ENCODE assay signal across 1 cellular context in the genomic region with DNA sequence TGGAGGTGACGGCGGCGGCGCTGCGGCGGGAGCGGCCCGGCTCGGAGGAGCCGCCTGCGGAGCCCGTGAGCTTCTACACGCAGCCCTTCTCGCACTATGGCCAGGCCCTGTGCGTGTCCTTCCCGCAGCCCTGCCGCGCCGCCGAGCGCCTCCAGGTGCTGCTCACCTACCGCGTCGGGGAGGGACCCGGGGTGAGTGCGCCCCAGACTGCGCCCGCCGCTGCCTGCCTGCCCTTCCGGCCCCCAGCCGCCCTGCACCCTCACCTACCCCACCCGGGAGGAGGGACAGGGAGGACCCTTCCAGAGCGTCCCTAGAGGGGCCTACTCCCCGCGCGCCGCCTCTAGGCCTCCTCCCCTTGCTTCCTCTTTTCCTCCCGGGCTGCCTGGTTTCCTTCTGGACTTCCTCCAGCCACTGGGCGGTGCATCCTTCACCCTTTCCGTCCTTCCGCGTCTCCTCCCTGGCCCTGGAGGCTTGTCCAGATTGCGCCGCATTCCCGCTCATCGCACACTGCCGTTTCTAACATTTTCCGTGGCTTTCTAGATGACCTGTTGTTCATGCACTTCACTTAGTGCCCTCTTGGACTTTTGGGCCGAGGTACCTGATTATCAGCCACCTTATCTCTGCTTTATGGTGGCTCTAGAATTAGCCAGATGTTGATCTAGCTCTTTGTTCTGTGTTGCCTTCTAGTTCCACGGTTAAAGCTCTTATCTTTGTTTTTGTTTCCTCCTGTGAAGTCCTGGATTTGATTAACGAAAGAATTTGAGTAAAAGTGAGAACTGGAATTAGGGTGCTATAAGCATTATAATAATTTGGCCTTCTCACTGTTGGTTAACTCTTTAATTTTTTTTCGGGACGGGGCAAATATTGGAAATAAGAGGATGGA.
TF ChIP-seq lines count a peak whose summit lies in the region.

No MANE protein-coding gene starts in this region.

TF ChIP-seq in HepG2, 621 proteins besides CTCF, POLR2A, EP300 and RAD21 (continued from another document and continues in another):
- TF ChIP-seq, protein P1, sequence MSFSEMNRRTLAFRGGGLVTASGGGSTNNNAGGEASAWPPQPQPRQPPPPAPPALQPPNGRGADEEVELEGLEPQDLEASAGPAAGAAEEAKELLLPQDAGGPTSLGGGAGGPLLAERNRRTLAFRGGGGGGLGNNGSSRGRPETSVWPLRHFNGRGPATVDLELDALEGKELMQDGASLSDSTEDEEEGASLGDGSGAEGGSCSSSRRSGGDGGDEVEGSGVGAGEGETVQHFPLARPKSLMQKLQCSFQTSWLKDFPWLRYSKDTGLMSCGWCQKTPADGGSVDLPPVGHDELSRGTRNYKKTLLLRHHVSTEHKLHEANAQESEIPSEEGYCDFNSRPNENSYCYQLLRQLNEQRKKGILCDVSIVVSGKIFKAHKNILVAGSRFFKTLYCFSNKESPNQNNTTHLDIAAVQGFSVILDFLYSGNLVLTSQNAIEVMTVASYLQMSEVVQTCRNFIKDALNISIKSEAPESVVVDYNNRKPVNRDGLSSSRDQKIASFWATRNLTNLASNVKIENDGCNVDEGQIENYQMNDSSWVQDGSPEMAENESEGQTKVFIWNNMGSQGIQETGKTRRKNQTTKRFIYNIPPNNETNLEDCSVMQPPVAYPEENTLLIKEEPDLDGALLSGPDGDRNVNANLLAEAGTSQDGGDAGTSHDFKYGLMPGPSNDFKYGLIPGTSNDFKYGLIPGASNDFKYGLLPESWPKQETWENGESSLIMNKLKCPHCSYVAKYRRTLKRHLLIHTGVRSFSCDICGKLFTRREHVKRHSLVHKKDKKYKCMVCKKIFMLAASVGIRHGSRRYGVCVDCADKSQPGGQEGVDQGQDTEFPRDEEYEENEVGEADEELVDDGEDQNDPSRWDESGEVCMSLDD (CRISPR knock-in tag; IDR thresholded peaks at IDR 0.05; ENCODE audit: borderline replicate concordance) = no peak
- TF ChIP-seq MAZ (IDR thresholded peaks at IDR 0.05; ENCODE audit: borderline replicate concordance, low read depth, low read length) (no peak), MAZ (CRISPR knock-in tag; IDR thresholded peaks at IDR 0.05; ENCODE audit: low read depth) (peak; percentile 83), ZNF264 (CRISPR knock-in tag; IDR thresholded peaks at IDR 0.05) (no peak), MATR3 (CRISPR knock-in tag; IDR thresholded peaks at IDR 0.05) (no peak), CBFB (CRISPR knock-in tag; IDR thresholded peaks at IDR 0.05) (no peak), ZNF652 (CRISPR knock-in tag; IDR thresholded peaks at IDR 0.05; ENCODE audit: borderline replicate concordance, low read depth) (no peak), ZNF775 (CRISPR knock-in tag; IDR thresholded peaks at IDR 0.05; ENCODE audit: borderline replicate concordance) (no peak), TCF7 (IDR thresholded peaks at IDR 0.05; ENCODE audit: low read depth) (no peak), ZNF496 (CRISPR knock-in tag; IDR thresholded peaks at IDR 0.05; ENCODE audit: insufficient replicate concordance) (no peak), FOXA1 (IDR thresholded peaks at IDR 0.05) (no peak), FOXA1 (CRISPR knock-in tag; IDR thresholded peaks at IDR 0.05) (no peak), ZNF670 (CRISPR knock-in tag; IDR thresholded peaks at IDR 0.05; ENCODE audit: borderline replicate concordance) (no peak), ISX (CRISPR knock-in tag; conservative IDR thresholded peaks at IDR 0.05) (no peak), MTF2 (CRISPR knock-in tag; IDR thresholded peaks at IDR 0.05; ENCODE audit: borderline replicate concordance) (no peak), IRX3 (CRISPR knock-in tag; IDR thresholded peaks at IDR 0.05; ENCODE audit: borderline replicate concordance, low read depth) (no peak), ZSCAN31 (CRISPR knock-in tag; IDR thresholded peaks at IDR 0.05; ENCODE audit: low read depth) (peak; percentile 93), HNRNPH1 (optimal IDR thresholded peaks at IDR 0.05; ENCODE audit: low read depth, low read length) (no peak), ZNF776 (CRISPR knock-in tag; IDR thresholded peaks at IDR 0.05) (peak; percentile 44; the same call in 1 of the 2 replicates), RXRA (CRISPR knock-in tag; IDR thresholded peaks at IDR 0.05) (0 out of 2 replicates have a peak, but pooled peaks have one; percentile 32), PHF5A (CRISPR knock-in tag; IDR thresholded peaks at IDR 0.05; ENCODE audit: low read depth, unreplicated experiment) (no peak), ZC3H4 (CRISPR knock-in tag; IDR thresholded peaks at IDR 0.05; ENCODE audit: borderline replicate concordance) (no peak), PCBP1 (IDR thresholded peaks at IDR 0.05; ENCODE audit: borderline replicate concordance, low read depth, low read length) (no peak), AGO2 (optimal IDR thresholded peaks at IDR 0.05; ENCODE audit: low read depth, low read length) (peak; percentile 72), RFX5 (IDR thresholded peaks at IDR 0.05; ENCODE audit: low read depth, low read length) (no peak), ZNF143 (CRISPR knock-in tag; IDR thresholded peaks at IDR 0.05) (no peak), ARHGAP35 (CRISPR knock-in tag; IDR thresholded peaks at IDR 0.05; ENCODE audit: borderline replicate concordance) (peak; percentile 84), ZNF850 (CRISPR knock-in tag; conservative IDR thresholded peaks at IDR 0.05) (no peak), ZNF367 (CRISPR knock-in tag; IDR thresholded peaks at IDR 0.05; ENCODE audit: borderline replicate concordance) (no peak), ZNF331 (CRISPR knock-in tag; IDR thresholded peaks at IDR 0.05) (no peak), MED1 (CRISPR knock-in tag; IDR thresholded peaks at IDR 0.05) (peak; percentile 24), FOXO1 (CRISPR knock-in tag; IDR thresholded peaks at IDR 0.05) (no peak), PLRG1 (conservative IDR thresholded peaks at IDR 0.05) (no peak), MAFF (IDR thresholded peaks at IDR 0.05; ENCODE audit: low read depth, low read length) (no peak), ZNF136 (CRISPR knock-in tag; IDR thresholded peaks at IDR 0.05; ENCODE audit: low read depth) (no peak), ESRRA (CRISPR knock-in tag; IDR thresholded peaks at IDR 0.05; ENCODE audit: low read depth) (no peak), PPARG (CRISPR knock-in tag; conservative IDR thresholded peaks at IDR 0.05) (no peak), SRF (IDR thresholded peaks at IDR 0.05; ENCODE audit: low read depth, low read length) (no peak), ZFP62 (CRISPR knock-in tag; IDR thresholded peaks at IDR 0.05) (no peak), CBX2 (IDR thresholded peaks at IDR 0.05; ENCODE audit: low read depth, low read length) (no peak), CBX2 (CRISPR knock-in tag; IDR thresholded peaks at IDR 0.05; ENCODE audit: low read depth) (no peak), KLF16 (CRISPR knock-in tag; IDR thresholded peaks at IDR 0.05) (peak in 1 of 2 experiments; percentile 25; a peak in 1 of 4 replicates), MIER3 (CRISPR knock-in tag; IDR thresholded peaks at IDR 0.05; ENCODE audit: borderline replicate concordance) (no peak; the same call in 1 of the 2 replicates)
- TF ChIP-seq, protein P2, sequence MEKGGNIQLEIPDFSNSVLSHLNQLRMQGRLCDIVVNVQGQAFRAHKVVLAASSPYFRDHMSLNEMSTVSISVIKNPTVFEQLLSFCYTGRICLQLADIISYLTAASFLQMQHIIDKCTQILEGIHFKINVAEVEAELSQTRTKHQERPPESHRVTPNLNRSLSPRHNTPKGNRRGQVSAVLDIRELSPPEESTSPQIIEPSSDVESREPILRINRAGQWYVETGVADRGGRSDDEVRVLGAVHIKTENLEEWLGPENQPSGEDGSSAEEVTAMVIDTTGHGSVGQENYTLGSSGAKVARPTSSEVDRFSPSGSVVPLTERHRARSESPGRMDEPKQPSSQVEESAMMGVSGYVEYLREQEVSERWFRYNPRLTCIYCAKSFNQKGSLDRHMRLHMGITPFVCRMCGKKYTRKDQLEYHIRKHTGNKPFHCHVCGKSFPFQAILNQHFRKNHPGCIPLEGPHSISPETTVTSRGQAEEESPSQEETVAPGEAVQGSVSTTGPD (CRISPR knock-in tag; IDR thresholded peaks at IDR 0.05) = no peak
- TF ChIP-seq, protein P3, sequence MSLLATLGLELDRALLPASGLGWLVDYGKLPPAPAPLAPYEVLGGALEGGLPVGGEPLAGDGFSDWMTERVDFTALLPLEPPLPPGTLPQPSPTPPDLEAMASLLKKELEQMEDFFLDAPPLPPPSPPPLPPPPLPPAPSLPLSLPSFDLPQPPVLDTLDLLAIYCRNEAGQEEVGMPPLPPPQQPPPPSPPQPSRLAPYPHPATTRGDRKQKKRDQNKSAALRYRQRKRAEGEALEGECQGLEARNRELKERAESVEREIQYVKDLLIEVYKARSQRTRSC (CRISPR knock-in tag; IDR thresholded peaks at IDR 0.05; ENCODE audit: low read depth) = no peak
- TF ChIP-seq, protein P4, sequence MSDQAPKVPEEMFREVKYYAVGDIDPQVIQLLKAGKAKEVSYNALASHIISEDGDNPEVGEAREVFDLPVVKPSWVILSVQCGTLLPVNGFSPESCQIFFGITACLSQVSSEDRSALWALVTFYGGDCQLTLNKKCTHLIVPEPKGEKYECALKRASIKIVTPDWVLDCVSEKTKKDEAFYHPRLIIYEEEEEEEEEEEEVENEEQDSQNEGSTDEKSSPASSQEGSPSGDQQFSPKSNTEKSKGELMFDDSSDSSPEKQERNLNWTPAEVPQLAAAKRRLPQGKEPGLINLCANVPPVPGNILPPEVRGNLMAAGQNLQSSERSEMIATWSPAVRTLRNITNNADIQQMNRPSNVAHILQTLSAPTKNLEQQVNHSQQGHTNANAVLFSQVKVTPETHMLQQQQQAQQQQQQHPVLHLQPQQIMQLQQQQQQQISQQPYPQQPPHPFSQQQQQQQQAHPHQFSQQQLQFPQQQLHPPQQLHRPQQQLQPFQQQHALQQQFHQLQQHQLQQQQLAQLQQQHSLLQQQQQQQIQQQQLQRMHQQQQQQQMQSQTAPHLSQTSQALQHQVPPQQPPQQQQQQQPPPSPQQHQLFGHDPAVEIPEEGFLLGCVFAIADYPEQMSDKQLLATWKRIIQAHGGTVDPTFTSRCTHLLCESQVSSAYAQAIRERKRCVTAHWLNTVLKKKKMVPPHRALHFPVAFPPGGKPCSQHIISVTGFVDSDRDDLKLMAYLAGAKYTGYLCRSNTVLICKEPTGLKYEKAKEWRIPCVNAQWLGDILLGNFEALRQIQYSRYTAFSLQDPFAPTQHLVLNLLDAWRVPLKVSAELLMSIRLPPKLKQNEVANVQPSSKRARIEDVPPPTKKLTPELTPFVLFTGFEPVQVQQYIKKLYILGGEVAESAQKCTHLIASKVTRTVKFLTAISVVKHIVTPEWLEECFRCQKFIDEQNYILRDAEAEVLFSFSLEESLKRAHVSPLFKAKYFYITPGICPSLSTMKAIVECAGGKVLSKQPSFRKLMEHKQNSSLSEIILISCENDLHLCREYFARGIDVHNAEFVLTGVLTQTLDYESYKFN (CRISPR knock-in tag; conservative IDR thresholded peaks at IDR 0.05) = no peak
- TF ChIP-seq, protein P5, sequence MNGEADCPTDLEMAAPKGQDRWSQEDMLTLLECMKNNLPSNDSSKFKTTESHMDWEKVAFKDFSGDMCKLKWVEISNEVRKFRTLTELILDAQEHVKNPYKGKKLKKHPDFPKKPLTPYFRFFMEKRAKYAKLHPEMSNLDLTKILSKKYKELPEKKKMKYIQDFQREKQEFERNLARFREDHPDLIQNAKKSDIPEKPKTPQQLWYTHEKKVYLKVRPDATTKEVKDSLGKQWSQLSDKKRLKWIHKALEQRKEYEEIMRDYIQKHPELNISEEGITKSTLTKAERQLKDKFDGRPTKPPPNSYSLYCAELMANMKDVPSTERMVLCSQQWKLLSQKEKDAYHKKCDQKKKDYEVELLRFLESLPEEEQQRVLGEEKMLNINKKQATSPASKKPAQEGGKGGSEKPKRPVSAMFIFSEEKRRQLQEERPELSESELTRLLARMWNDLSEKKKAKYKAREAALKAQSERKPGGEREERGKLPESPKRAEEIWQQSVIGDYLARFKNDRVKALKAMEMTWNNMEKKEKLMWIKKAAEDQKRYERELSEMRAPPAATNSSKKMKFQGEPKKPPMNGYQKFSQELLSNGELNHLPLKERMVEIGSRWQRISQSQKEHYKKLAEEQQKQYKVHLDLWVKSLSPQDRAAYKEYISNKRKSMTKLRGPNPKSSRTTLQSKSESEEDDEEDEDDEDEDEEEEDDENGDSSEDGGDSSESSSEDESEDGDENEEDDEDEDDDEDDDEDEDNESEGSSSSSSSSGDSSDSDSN (CRISPR knock-in tag; IDR thresholded peaks at IDR 0.05) = peak; percentile 98
- TF ChIP-seq, protein P6, sequence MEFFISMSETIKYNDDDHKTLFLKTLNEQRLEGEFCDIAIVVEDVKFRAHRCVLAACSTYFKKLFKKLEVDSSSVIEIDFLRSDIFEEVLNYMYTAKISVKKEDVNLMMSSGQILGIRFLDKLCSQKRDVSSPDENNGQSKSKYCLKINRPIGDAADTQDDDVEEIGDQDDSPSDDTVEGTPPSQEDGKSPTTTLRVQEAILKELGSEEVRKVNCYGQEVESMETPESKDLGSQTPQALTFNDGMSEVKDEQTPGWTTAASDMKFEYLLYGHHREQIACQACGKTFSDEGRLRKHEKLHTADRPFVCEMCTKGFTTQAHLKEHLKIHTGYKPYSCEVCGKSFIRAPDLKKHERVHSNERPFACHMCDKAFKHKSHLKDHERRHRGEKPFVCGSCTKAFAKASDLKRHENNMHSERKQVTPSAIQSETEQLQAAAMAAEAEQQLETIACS (CRISPR knock-in tag; IDR thresholded peaks at IDR 0.05) = no peak
- TF ChIP-seq, protein P7, sequence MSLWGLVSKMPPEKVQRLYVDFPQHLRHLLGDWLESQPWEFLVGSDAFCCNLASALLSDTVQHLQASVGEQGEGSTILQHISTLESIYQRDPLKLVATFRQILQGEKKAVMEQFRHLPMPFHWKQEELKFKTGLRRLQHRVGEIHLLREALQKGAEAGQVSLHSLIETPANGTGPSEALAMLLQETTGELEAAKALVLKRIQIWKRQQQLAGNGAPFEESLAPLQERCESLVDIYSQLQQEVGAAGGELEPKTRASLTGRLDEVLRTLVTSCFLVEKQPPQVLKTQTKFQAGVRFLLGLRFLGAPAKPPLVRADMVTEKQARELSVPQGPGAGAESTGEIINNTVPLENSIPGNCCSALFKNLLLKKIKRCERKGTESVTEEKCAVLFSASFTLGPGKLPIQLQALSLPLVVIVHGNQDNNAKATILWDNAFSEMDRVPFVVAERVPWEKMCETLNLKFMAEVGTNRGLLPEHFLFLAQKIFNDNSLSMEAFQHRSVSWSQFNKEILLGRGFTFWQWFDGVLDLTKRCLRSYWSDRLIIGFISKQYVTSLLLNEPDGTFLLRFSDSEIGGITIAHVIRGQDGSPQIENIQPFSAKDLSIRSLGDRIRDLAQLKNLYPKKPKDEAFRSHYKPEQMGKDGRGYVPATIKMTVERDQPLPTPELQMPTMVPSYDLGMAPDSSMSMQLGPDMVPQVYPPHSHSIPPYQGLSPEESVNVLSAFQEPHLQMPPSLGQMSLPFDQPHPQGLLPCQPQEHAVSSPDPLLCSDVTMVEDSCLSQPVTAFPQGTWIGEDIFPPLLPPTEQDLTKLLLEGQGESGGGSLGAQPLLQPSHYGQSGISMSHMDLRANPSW (CRISPR knock-in tag; IDR thresholded peaks at IDR 0.05; ENCODE audit: borderline replicate concordance) = no peak
- TF ChIP-seq, protein P8, sequence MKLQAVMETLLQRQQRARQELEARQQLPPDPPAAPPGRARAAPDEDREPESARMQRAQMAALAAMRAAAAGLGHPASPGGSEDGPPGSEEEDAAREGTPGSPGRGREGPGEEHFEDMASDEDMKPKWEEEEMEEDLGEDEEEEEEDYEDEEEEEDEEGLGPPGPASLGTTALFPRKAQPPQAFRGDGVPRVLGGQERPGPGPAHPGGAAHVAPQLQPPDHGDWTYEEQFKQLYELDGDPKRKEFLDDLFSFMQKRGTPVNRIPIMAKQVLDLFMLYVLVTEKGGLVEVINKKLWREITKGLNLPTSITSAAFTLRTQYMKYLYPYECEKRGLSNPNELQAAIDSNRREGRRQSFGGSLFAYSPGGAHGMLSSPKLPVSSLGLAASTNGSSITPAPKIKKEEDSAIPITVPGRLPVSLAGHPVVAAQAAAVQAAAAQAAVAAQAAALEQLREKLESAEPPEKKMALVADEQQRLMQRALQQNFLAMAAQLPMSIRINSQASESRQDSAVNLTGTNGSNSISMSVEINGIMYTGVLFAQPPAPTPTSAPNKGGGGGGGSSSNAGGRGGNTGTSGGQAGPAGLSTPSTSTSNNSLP (IDR thresholded peaks at IDR 0.05; ENCODE audit: low read depth, low read length) = no peak
